Comparison of ENCODE assay signal across 16 cellular contexts in genomic region chr11:32671051-32671450, GRCh38.
A peak's percentile ranks its signal among the peaks of the same experiment; 100 is the strongest.
DNase-seq lines count a peak whose midpoint lies in the region; ATAC-seq and TF ChIP-seq lines count a peak whose summit lies in the region.
"Had no signal": no experiment of that assay in that cellular context is flagged by ENCODE, and none has a peak within 500 bp of the region (broad histone marks: within the 10 kb centered on the region; RNA-seq: fewer than 3 reads in every experiment).

No MANE protein-coding gene starts in this region.

- H3K27ac ChIP-seq in right cardiac atrium (ENCODE audit: low read length): no peak overlapping the region
- H3K27ac ChIP-seq: 22Rv1 had no signal

- no peaks in the 10 kb centered on the region for H3K27me3 ChIP-seq in right cardiac atrium (ENCODE audit: control insufficient read depth, insufficient read depth)

- ATAC-seq in Right ventricle myocardium inferior (peak; percentile 74), right cardiac atrium (no peak), SK-N-SH treated with all-trans-retinoic acid at 6 μM for 48 hours (peak; percentile 97), GM21576 (IDR thresholded peaks at IDR 0.05; ENCODE audit: unreplicated experiment) (no peak)
- ATAC-seq in activated T-cell treated with anti-CD3 and anti-CD28 coated beads, Interleukin-2, amount 50 U/mL, for 72 hours (replicated peaks in 1 of 2): no peak
- ATAC-seq: CD8-positive, alpha-beta T cell had no signal

- H3K27ac Mint-ChIP-seq in activated T-cell treated with anti-CD3 and anti-CD28 coated beads, Interleukin-2, amount 50 U/mL, for 72 hours: no peak overlapping the region
- H3K27ac Mint-ChIP-seq: CD14-positive monocyte; CD8-positive, alpha-beta T cell; HFFc6 had no signal

- H3K9me3 Mint-ChIP-seq in activated T-cell treated with anti-CD3 and anti-CD28 coated beads, Interleukin-2, amount 50 U/mL, for 72 hours: peaks cover 0 to 9% of the 10 kb centered on the region in 2 donors

- no peak overlapping the region for H3K4me3 ChIP-seq in right cardiac atrium (ENCODE audit: low read length)
- H3K4me3 ChIP-seq in fibroblast of villous mesenchyme (ENCODE audit: low read depth, low read length): no peak overlapping the region

- H3K4me1 ChIP-seq in right cardiac atrium (ENCODE audit: control insufficient read depth, insufficient read depth, low read length): no peaks in the 10 kb centered on the region

- H3K27me3 Mint-ChIP-seq in activated T-cell treated with anti-CD3 and anti-CD28 coated beads, Interleukin-2, amount 50 U/mL, for 72 hours (ENCODE audit: low read depth): peaks cover 14% of the 10 kb centered on the region

- WGBS in right cardiac atrium: 42% methylated on average over 1 of the region's 1 CpG

- H3K9me3 ChIP-seq in right cardiac atrium (ENCODE audit: control insufficient read depth, low read length): no peaks in the 10 kb centered on the region

- intact Hi-C loops in Right ventricle myocardium inferior (cut with DNase I): no loop called here
- intact Hi-C loops in right cardiac atrium (cut with DNase I): no loop called here

- no peak overlapping the region for H3K4me3 Mint-ChIP-seq in activated T-cell treated with anti-CD3 and anti-CD28 coated beads, Interleukin-2, amount 50 U/mL, for 72 hours
- H3K4me3 Mint-ChIP-seq: CD14-positive monocyte; CD8-positive, alpha-beta T cell; HFFc6 had no signal

- TF ChIP-seq CTCF in fibroblast of villous mesenchyme (IDR thresholded peaks at IDR 0.05; ENCODE audit: insufficient read depth, low read depth, low read length): no peak

- no peaks in the 10 kb centered on the region for H3K36me3 Mint-ChIP-seq in activated T-cell treated with anti-CD3 and anti-CD28 coated beads, Interleukin-2, amount 50 U/mL, for 72 hours (ENCODE audit: insufficient read depth in 2 of 2)
- H3K36me3 Mint-ChIP-seq: CD14-positive monocyte; CD8-positive, alpha-beta T cell had no signal

- H3K4me1 Mint-ChIP-seq in activated T-cell treated with anti-CD3 and anti-CD28 coated beads, Interleukin-2, amount 50 U/mL, for 72 hours (ENCODE audit: low read depth): no peaks in the 10 kb centered on the region
- H3K4me1 Mint-ChIP-seq: CD14-positive monocyte had no signal

- DNase-seq in Right ventricle myocardium inferior (ENCODE audit: missing footprints): no peak
- no peak for DNase-seq in right cardiac atrium
- DNase-seq in fibroblast of villous mesenchyme (ENCODE audit: low read depth): peak; percentile 52
- peak; percentile 3 for DNase-seq in left kidney (ENCODE audit: low read depth, low spot score)
- no peak for DNase-seq in stimulated activated CD4-positive, alpha-beta T cell treated with anti-CD3 and anti-CD28 coated beads, Interleukin-4, amount 100 ng/mL, for 1 hour
- no peak for DNase-seq in activated T-cell treated with anti-CD3 and anti-CD28 coated beads, Interleukin-2, amount 50 U/mL, for 72 hours
- DNase-seq: CD8-positive, alpha-beta T cell; COR-L47; DND-41; GDM1; HCEC 1CT; HFFc6 had no signal

TF ChIP-seq in SK-N-SH treated with all-trans-retinoic acid at 6 μM for 48 hours, 23 proteins besides CTCF, POLR2A, EP300 and RAD21 (continues in another document):
- TF ChIP-seq ESRRG (CRISPR knock-in tag; IDR thresholded peaks at IDR 0.05): no peak; the same call in 1 of the 2 replicates
- no peak for TF ChIP-seq GLIS3 (CRISPR knock-in tag; IDR thresholded peaks at IDR 0.05)
- no peak for TF ChIP-seq POU6F1 (CRISPR knock-in tag; IDR thresholded peaks at IDR 0.05; ENCODE audit: borderline replicate concordance, low read depth)
- TF ChIP-seq OSR1 (CRISPR knock-in tag; IDR thresholded peaks at IDR 0.05): no peak
- TF ChIP-seq CSRNP3 (CRISPR knock-in tag; IDR thresholded peaks at IDR 0.05): peak; percentile 53; the same call in 1 of the 2 replicates
- TF ChIP-seq CSDC2 (CRISPR knock-in tag; IDR thresholded peaks at IDR 0.05): no peak
- TF ChIP-seq RARB (CRISPR knock-in tag; IDR thresholded peaks at IDR 0.05): peak; percentile 26; the same call in 1 of the 2 replicates
- peak; percentile 80 for TF ChIP-seq TCF4 (CRISPR knock-in tag; IDR thresholded peaks at IDR 0.05; ENCODE audit: borderline replicate concordance)
- no peak for TF ChIP-seq ARNTL (CRISPR knock-in tag; IDR thresholded peaks at IDR 0.05; ENCODE audit: borderline replicate concordance, low read depth)
- TF ChIP-seq ZNF8 (CRISPR knock-in tag; IDR thresholded peaks at IDR 0.05): no peak
- TF ChIP-seq ZNF70 (CRISPR knock-in tag; IDR thresholded peaks at IDR 0.05): no peak
- no peak for TF ChIP-seq ZFP30 (CRISPR knock-in tag; IDR thresholded peaks at IDR 0.05)
- TF ChIP-seq PPARA (CRISPR knock-in tag; IDR thresholded peaks at IDR 0.05; ENCODE audit: borderline replicate concordance): no peak
- 0 out of 2 replicates have a peak, but pooled peaks have one; percentile 52 for TF ChIP-seq TSHZ2 (CRISPR knock-in tag; IDR thresholded peaks at IDR 0.05)
- peak; percentile 75 for TF ChIP-seq ZC3H10 (CRISPR knock-in tag; IDR thresholded peaks at IDR 0.05)
- TF ChIP-seq BACH2 (CRISPR knock-in tag; IDR thresholded peaks at IDR 0.05; ENCODE audit: borderline replicate concordance): no peak
- peak; percentile 53; the same call in 1 of the 2 replicates for TF ChIP-seq PATZ1 (CRISPR knock-in tag; IDR thresholded peaks at IDR 0.05; ENCODE audit: borderline replicate concordance)
- TF ChIP-seq ZNF565 (CRISPR knock-in tag; conservative IDR thresholded peaks at IDR 0.05; ENCODE audit: low read depth): no peak
- no peak for TF ChIP-seq SNAI2 (CRISPR knock-in tag; IDR thresholded peaks at IDR 0.05)
- TF ChIP-seq TOX (CRISPR knock-in tag; IDR thresholded peaks at IDR 0.05; ENCODE audit: borderline replicate concordance): peak; percentile 74; the same call in 1 of the 2 replicates

Comparison
In these comparisons a context has a peak if more than half of its experiments do, and no peak if none do; other contexts are left out.
1. ATAC-seq: peak in Right ventricle myocardium inferior (single experiment) and SK-N-SH treated with all-trans-retinoic acid at 6 μM for 48 hours (single experiment); none in right cardiac atrium (0 of 2), GM21576 (single experiment) and activated T-cell treated with anti-CD3 and anti-CD28 coated beads, Interleukin-2, amount 50 U/mL, for 72 hours (0 of 2).
2. DNase-seq: peak in fibroblast of villous mesenchyme (single experiment) and left kidney (single experiment); none in Right ventricle myocardium inferior (single experiment), right cardiac atrium (0 of 3), stimulated activated CD4-positive, alpha-beta T cell treated with anti-CD3 and anti-CD28 coated beads, Interleukin-4, amount 100 ng/mL, for 1 hour (single experiment) and activated T-cell treated with anti-CD3 and anti-CD28 coated beads, Interleukin-2, amount 50 U/mL, for 72 hours (0 of 2).